8 cellular contexts compared by ENCODE assay signal in genomic region chr2:16293871-16294270, GRCh38.
"Had no signal": no experiment of that assay in that cellular context is flagged by ENCODE, and none has a peak within 500 bp of the region (broad histone marks: within the 10 kb centered on the region; RNA-seq: fewer than 3 reads in every experiment).

No MANE protein-coding gene starts in this region.

- FAIRE-seq: HTR-8/SVneo, K562 had no signal

- ATAC-seq: K562 had no signal

- H3K4me3 ChIP-seq: GM23248, K562 had no signal

- DNase-seq: GM23248, GOT3, H7, HCEC 1CT, IMR-90, KG1 had no signal

- H3K27ac ChIP-seq: GM23248 had no signal
